ENCODE assay signal across 8 cellular contexts in the genomic region with DNA sequence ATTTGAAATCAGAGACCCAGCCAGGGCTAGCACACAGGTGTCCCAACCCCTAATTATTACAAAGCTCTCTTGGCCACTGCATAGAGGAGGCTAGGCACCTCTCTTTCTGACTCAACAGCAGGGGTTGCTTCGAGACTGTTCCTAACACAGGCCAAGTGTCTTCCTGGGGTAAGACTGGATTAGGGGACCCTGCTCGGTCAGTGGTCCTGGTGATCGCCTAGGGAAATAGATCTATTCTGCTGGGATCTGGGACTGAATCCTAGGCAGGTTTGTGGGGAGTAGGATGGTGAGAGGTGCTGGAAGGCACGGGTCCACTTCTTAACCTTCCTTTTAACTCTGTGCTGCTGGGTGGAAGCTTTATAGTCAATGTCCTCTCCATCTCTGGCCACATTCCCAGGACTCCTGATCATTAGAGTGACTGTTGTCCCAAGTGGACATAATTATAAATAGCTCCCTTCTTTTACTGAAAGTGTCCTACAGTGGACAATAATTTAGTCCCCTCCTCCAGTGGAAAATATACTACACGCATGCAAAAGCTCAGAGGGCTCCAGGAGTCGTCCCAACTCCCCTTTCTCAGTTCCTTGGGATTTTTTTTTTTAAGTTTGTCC. TPM values are rescaled to one million over a fixed set of nuclear protein-coding genes. Genes with fewer than 3 reads are reported as not detected.
DNase-seq lines count a peak whose midpoint lies in the region; ATAC-seq and TF ChIP-seq lines count a peak whose summit lies in the region.

No MANE protein-coding gene starts in this region.

- H3K4me3 Mint-ChIP-seq in central memory CD8-positive, alpha-beta T cell = peak overlapping the region; percentile 99

- no peak overlapping the region for H3K9ac ChIP-seq in muscle layer of colon (ENCODE audit: low read length)

- H3K36me3 ChIP-seq in muscle layer of colon (ENCODE audit: insufficient read depth, low read length) = no peaks in the 10 kb centered on the region
- H3K36me3 ChIP-seq in vagina = no peaks in the 10 kb centered on the region

- TF ChIP-seq CTCF in vagina (IDR thresholded peaks at IDR 0.05) = no peak

- H3K27ac ChIP-seq in muscle layer of colon (ENCODE audit: low read depth, low read length) (peak overlapping the region; percentile 95), vagina (peak overlapping the region; percentile 81)

- H3K27me3 ChIP-seq in muscle layer of colon (ENCODE audit: control insufficient read depth in 1 of 2, insufficient read depth in 2 of 2, low read length in 2 of 2) (no peaks in the 10 kb centered on the region), vagina (no peaks in the 10 kb centered on the region)

- peaks cover 22% of the 10 kb centered on the region for H3K36me3 Mint-ChIP-seq in central memory CD8-positive, alpha-beta T cell (ENCODE audit: insufficient read depth)

- H3K4me1 ChIP-seq in muscle layer of colon (ENCODE audit: insufficient read depth, low read length) = peaks cover 23% of the 10 kb centered on the region
- H3K4me1 ChIP-seq in vagina = peaks cover 25% of the 10 kb centered on the region

- H3K27me3 Mint-ChIP-seq in central memory CD8-positive, alpha-beta T cell = no peaks in the 10 kb centered on the region

- intact Hi-C loops in Right ventricle myocardium inferior (cut with DNase I) = loop anchor here (5.0 to 10.0 kb wide), 4 partner anchors 228 to 761 kb away; no protein-coding TSS in a partner anchor
- intact Hi-C loops in left cardiac atrium (cut with DNase I) = loop anchor here (5.0 to 10.0 kb wide), 5 partner anchors 171 to 883 kb away; no protein-coding TSS in a partner anchor
- intact Hi-C loops in vagina (cut with DNase I) = loop anchor here (5.0 to 10.0 kb wide), 4 partner anchors 102 to 851 kb away; no protein-coding TSS in a partner anchor
- intact Hi-C loops in posterior vena cava (cut with DNase I) = loop anchor here (5.0 to 10.0 kb wide), 4 partner anchors 181 to 851 kb away; no protein-coding TSS in a partner anchor

- H3K4me3 ChIP-seq in muscle layer of colon (ENCODE audit: low read depth in 1 of 2, low read length in 2 of 2) (peak overlapping the region in 1 of 2 donors; percentile 87), vagina (peak overlapping the region in 1 of 2 donors; percentile 75)

- no peaks in the 10 kb centered on the region for H3K9me3 Mint-ChIP-seq in central memory CD8-positive, alpha-beta T cell

- peak; percentile 1 for ATAC-seq in Right ventricle myocardium inferior
- ATAC-seq in left cardiac atrium = no peak
- no peak for ATAC-seq in central memory CD8-positive, alpha-beta T cell (replicated peaks; ENCODE audit: extremely low read depth, poor library complexity, severe bottlenecking)
- no peak for ATAC-seq in GM21360 (IDR thresholded peaks at IDR 0.05; ENCODE audit: unreplicated experiment)

- H3K4me1 Mint-ChIP-seq in central memory CD8-positive, alpha-beta T cell = peaks cover 66% of the 10 kb centered on the region

- H3K9me3 ChIP-seq in muscle layer of colon (ENCODE audit: low read length) = no peaks in the 10 kb centered on the region
- H3K9me3 ChIP-seq in vagina = no peaks in the 10 kb centered on the region

- TF ChIP-seq POLR2A in vagina (IDR thresholded peaks at IDR 0.05) = no peak

- H3K27ac Mint-ChIP-seq in central memory CD8-positive, alpha-beta T cell (ENCODE audit: low read depth) = peak overlapping the region; percentile 91

- DNase-seq in Right ventricle myocardium inferior (ENCODE audit: missing footprints) = no peak
- DNase-seq in left cardiac atrium = no peak
- DNase-seq in central memory CD8-positive, alpha-beta T cell (ENCODE audit: low spot score in 2 of 2) = no peak
- DNase-seq in vagina (ENCODE audit: extremely low spot score in 2 of 2) = no peak
- DNase-seq in posterior vena cava (ENCODE audit: low spot score) = no peak
- no peak for DNase-seq in SIG-M5 treated with dmso at 0.1 percent for 504 hours (lab: John Stamatoyannopoulos, UW; ENCODE audit: unreplicated experiment)

RNA-seq across cellular contexts. Expression of a gene that starts 1.4 kb away (rescaled TPM):
- total RNA-seq in Right ventricle myocardium inferior = 33.4 TPM
- 10 to 100 TPM; 32.5 to 43.6 TPM for total RNA-seq in left cardiac atrium
- total RNA-seq in vagina = 64.8 TPM
- total RNA-seq in posterior vena cava = 10 to 100 TPM; 29.4 to 34.5 TPM
